8 cellular contexts compared by ENCODE assay signal in the genomic region with DNA sequence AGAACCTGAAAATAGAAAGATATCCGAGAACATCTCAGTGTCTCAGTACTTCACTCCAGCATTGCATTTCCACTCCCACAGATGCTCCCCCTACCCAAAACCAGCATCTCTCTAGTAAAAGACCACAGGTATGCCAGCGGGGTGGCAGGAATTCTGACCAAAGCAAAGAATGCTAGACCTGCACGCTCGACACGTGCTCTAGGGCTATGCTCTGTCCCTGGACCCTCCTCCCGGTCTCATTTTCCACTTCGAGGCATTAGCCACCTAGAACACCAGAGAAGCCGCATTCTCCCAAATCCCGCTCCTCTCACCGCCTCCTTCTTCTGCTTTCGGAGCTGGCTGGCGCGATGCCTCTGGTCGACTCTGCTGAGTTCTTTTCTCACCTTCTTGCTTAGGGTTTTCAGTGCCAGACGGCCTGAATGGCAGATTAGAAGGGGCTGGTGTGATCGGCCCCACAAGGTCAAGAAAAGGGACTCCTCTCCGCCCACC. TPM values are rescaled to one million over a fixed set of nuclear protein-coding genes. Genes with fewer than 3 reads are reported as not detected.
DNase-seq lines count a peak whose midpoint lies in the region; ATAC-seq and TF ChIP-seq lines count a peak whose summit lies in the region.

No MANE protein-coding gene starts in this region.

- no peak for DNase-seq in AG09309 (ENCODE audit: low read depth)
- DNase-seq in HFFc6, result no peak
- no peak for DNase-seq in astrocyte of the spinal cord (ENCODE audit: low read depth, low spot score)
- peak in 1 of 2 donors; percentile 43 for DNase-seq in left lung
- DNase-seq in thyroid gland, result peak in 1 of 2 donors; percentile 14
- DNase-seq in NCI-H1417 (lab: John Stamatoyannopoulos, UW), result no peak

- no peak for ATAC-seq in left lung
- ATAC-seq in GM18907 (IDR thresholded peaks at IDR 0.05; ENCODE audit: unreplicated experiment), result no peak
- ATAC-seq in GM21825 (IDR thresholded peaks at IDR 0.05; ENCODE audit: unreplicated experiment), result no peak

- peaks cover 30% of the 10 kb centered on the region for H3K4me1 Mint-ChIP-seq in HFFc6 (ENCODE audit: low read depth)

- intact Hi-C loops in left lung (cut with DNase I), result no loop called here
- intact Hi-C loops in thyroid gland (cut with DNase I), result no loop called here

- peak overlapping the region; percentile 54 for H3K4me3 ChIP-seq in AG09309 (ENCODE audit: control insufficient read depth, low read depth, low read length)
- peak overlapping the region; percentile 74 for H3K4me3 ChIP-seq in astrocyte of the spinal cord (ENCODE audit: low read depth, low read length)
- H3K4me3 ChIP-seq in left lung, result peak overlapping the region; percentile 90 to 93
- H3K4me3 ChIP-seq in thyroid gland (replicated peaks in 1 of 3), result peak overlapping the region; percentile 77 to 97 (median 96)

- H3K4me1 ChIP-seq in left lung (peaks cover 8 to 31% of the 10 kb centered on the region in 2 donors), thyroid gland (peaks cover 8 to 10% of the 10 kb centered on the region in 2 donors)

- TF ChIP-seq CTCF in AG09309 (IDR thresholded peaks at IDR 0.05; ENCODE audit: control insufficient read depth, insufficient read depth, low read depth, low read length, missing control alignments) (no peak), HFFc6 (IDR thresholded peaks at IDR 0.05) (no peak), astrocyte of the spinal cord (IDR thresholded peaks at IDR 0.05; ENCODE audit: low read depth, low read length) (no peak), left lung (IDR thresholded peaks at IDR 0.05) (no peak), thyroid gland (IDR thresholded peaks at IDR 0.05) (no peak)

- TF ChIP-seq POLR2A in thyroid gland (IDR thresholded peaks at IDR 0.05), result no peak

- no peaks in the 10 kb centered on the region for H3K9me3 Mint-ChIP-seq in HFFc6

- WGBS in thyroid gland, 2 donors, result 3 to 4% methylated on average over 17 of the region's 17 CpGs

- H3K27me3 ChIP-seq in left lung (no peaks in the 10 kb centered on the region), thyroid gland (no peaks in the 10 kb centered on the region)

- in situ Hi-C loops in astrocyte of the spinal cord (cut with HindIII; ENCODE audit: low sequenced_read_pairs), result no loop called here

- peak overlapping the region; percentile 91 for H3K27ac Mint-ChIP-seq in HFFc6

- H3K36me3 Mint-ChIP-seq in HFFc6 (ENCODE audit: low read depth), result peaks cover 18% of the 10 kb centered on the region

- H3K27ac ChIP-seq in left lung (peak overlapping the region in 1 of 2 donors; percentile 71), thyroid gland (peak overlapping the region in 1 of 3 donors; percentile 80)

- H3K27me3 Mint-ChIP-seq in HFFc6 (ENCODE audit: insufficient read depth), result no peaks in the 10 kb centered on the region

- peaks cover 0 to 45% of the 10 kb centered on the region in 2 donors for H3K36me3 ChIP-seq in left lung
- H3K36me3 ChIP-seq in thyroid gland, result peaks cover 36 to 40% of the 10 kb centered on the region in 2 donors

- peak overlapping the region; percentile 99 for H3K4me3 Mint-ChIP-seq in HFFc6

- H3K9me3 ChIP-seq in left lung (no peaks in the 10 kb centered on the region), thyroid gland (no peaks in the 10 kb centered on the region)

RNA-seq across cellular contexts. Expression of a gene that starts 0.5 kb away (rescaled TPM):
- total RNA-seq in HFFc6 (2021; fragmentation: NEBNext Ultra II Directional; extraction: Animal tissue kit (Norgen Biotek cat#: 25700)), result 10 to 100 TPM; 35.9 to 43.2 (median 37.6) TPM
- total RNA-seq in left lung, result 10 to 100 TPM; 16.2 to 27.2 TPM
- 10 to 100 TPM; 16.8 to 56.4 (median 29.3) TPM for total RNA-seq in thyroid gland

RNA-seq across cellular contexts. Expression of a gene that starts 1.5 kb away (rescaled TPM):
- 10 to 100 TPM; 22.4 to 28.2 (median 26.1) TPM for total RNA-seq in HFFc6 (2021; fragmentation: NEBNext Ultra II Directional; extraction: Animal tissue kit (Norgen Biotek cat#: 25700))
- total RNA-seq in left lung, result 10 to 100 TPM; 43.6 to 52.7 TPM
- total RNA-seq in thyroid gland, result 10 to 100 TPM; 47.8 to 82.7 (median 63.2) TPM

RNA-seq across cellular contexts. Expression of a gene that starts 32.0 kb away (rescaled TPM):
- total RNA-seq in HFFc6 (2021; fragmentation: NEBNext Ultra II Directional; extraction: Animal tissue kit (Norgen Biotek cat#: 25700)), result 10 to 100 TPM; 18.5 to 29.7 (median 21.8) TPM
- total RNA-seq in left lung, result 10 to 100 TPM in 1 of 2 donors, 1 to 10 TPM in 1; 9.2 to 11.8 TPM
- 10 to 100 TPM; 12.3 to 31.7 (median 24.1) TPM for total RNA-seq in thyroid gland

RNA-seq across cellular contexts. Expression of a gene that starts 32.2 kb away (rescaled TPM):
- 10 to 100 TPM; 29.5 to 37.4 (median 31.8) TPM for total RNA-seq in HFFc6 (2021; fragmentation: NEBNext Ultra II Directional; extraction: Animal tissue kit (Norgen Biotek cat#: 25700))
- total RNA-seq in left lung, result 10 to 100 TPM; 27.7 to 32.3 TPM
- total RNA-seq in thyroid gland, result 10 to 100 TPM; 26.0 to 35.9 (median 32.9) TPM
